In the genomic region with DNA sequence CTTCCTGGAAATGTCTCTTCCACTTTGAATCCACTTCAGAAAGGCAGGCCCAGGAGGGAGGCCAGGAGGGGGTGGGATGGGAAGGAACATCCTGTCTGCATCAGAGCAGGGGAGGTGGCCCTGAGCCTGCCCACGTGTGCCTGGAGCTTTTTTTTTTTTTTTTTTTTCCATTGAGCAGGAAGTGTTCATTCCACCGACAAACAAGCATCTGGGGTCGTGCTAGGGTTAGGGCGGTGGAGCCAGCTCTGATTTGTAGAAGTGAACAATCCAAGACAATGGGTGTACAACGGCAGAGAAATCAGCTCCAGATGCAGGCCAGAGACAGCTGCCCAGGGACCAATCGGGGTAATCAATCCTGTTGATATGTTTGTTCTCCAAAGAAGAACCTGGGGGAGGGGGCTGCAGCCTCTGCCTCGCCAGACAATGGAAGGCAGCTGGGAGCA, we compare ENCODE assay signal across 8 cellular contexts.
A peak's percentile ranks its signal among the peaks of the same experiment; 100 is the strongest.
DNase-seq lines count a peak whose midpoint lies in the region; ATAC-seq and TF ChIP-seq lines count a peak whose summit lies in the region.

No MANE protein-coding gene starts in this region.

- no peaks in the 10 kb centered on the region for H3K9me3 ChIP-seq in endodermal cell (ENCODE audit: control insufficient read depth, low read length)
- peaks cover 0 to 3% of the 10 kb centered on the region in 2 donors for H3K9me3 ChIP-seq in neuronal stem cell (replicated peaks in 1 of 2; ENCODE audit: control insufficient read depth in 2 of 2, insufficient read depth in 1 of 2, low read depth in 1 of 2, low read length in 2 of 2)

- H3K18ac ChIP-seq in neuronal stem cell (ENCODE audit: low read length) = no peak overlapping the region

- WGBS in endodermal cell (ENCODE audit: insufficient coverage in 1 of 2, insufficient read length in 1 of 2), 2 experiments = 39 to 56% methylated on average over 6 to 7 of the region's 7 CpGs
- no CpG with 5 or more reads among the region's 7 CpGs for WGBS in neuronal stem cell (ENCODE audit: extremely low coverage in 2 of 2, insufficient read length in 2 of 2, insufficient replicate concordance in 1 of 2), 2 donors

- H3K9ac ChIP-seq in endodermal cell (ENCODE audit: extremely low read depth, low read length, poor library complexity, severe bottlenecking) = no peak overlapping the region
- H3K9ac ChIP-seq in neuronal stem cell (ENCODE audit: low read depth, low read length, poor library complexity) = no peak overlapping the region

- TF ChIP-seq CTCF in endodermal cell (conservative IDR thresholded peaks at IDR 0.05) (no peak), natural killer cell (IDR thresholded peaks at IDR 0.05) (no peak)

- H2BK5ac ChIP-seq in neuronal stem cell (ENCODE audit: low read length) = no peak overlapping the region

- peaks cover 62% of the 10 kb centered on the region for H3K4me1 Mint-ChIP-seq in endodermal cell
- peaks cover 63 to 80% of the 10 kb centered on the region in 2 donors for H3K4me1 Mint-ChIP-seq in natural killer cell

- H4K91ac ChIP-seq in neuronal stem cell (ENCODE audit: low read depth, low read length, poor library complexity) = no peak overlapping the region

- no peak overlapping the region for H3K4me3 ChIP-seq in endodermal cell (ENCODE audit: low read length)
- H3K4me3 ChIP-seq in neuronal stem cell (ENCODE audit: low read length in 2 of 2) = no peak overlapping the region

- H3K36me3 Mint-ChIP-seq in endodermal cell (ENCODE audit: low read depth) = peaks cover 29% of the 10 kb centered on the region
- H3K36me3 Mint-ChIP-seq in natural killer cell = no peaks in the 10 kb centered on the region

- H3K4me2 ChIP-seq in neuronal stem cell (ENCODE audit: insufficient read depth, low read length, poor library complexity, severe bottlenecking) = no peak overlapping the region

- H4K8ac ChIP-seq in neuronal stem cell (ENCODE audit: low read depth, low read length) = no peak overlapping the region

- no peak overlapping the region for H2BK120ac ChIP-seq in neuronal stem cell (ENCODE audit: low read depth, low read length)

- H2AFZ ChIP-seq in neuronal stem cell (ENCODE audit: low read length) = no peak overlapping the region

- H3K23ac ChIP-seq in neuronal stem cell (ENCODE audit: low read depth, low read length, poor library complexity) = no peak overlapping the region

- no peak for ATAC-seq in natural killer cell

- no peak overlapping the region for H3K4ac ChIP-seq in neuronal stem cell (ENCODE audit: low read length)

- H3K36me3 ChIP-seq in endodermal cell (ENCODE audit: control insufficient read depth, insufficient read depth, low read length) (peaks cover 47% of the 10 kb centered on the region), neuronal stem cell (replicated peaks in 1 of 2; ENCODE audit: control insufficient read depth in 2 of 2, insufficient read depth in 2 of 2, low read length in 2 of 2) (peaks cover 0 to 17% of the 10 kb centered on the region in 2 donors)

- DNase-seq in DMS53 treated with DMSO at 0.1 percent for 48 hours (lab: John Stamatoyannopoulos, UW; ENCODE audit: unreplicated experiment) = peak; percentile 13
- peak; percentile 43 for DNase-seq in NCI-H2081 treated with DMSO at 0.1 percent for 48 hours (lab: John Stamatoyannopoulos, UW)
- peak; percentile 67 for DNase-seq in endodermal cell
- DNase-seq in natural killer cell = no peak
- no peak for DNase-seq in DMS114 treated with DMSO at 0.1 percent for 48 hours (lab: John Stamatoyannopoulos, UW; ENCODE audit: unreplicated experiment)
- DNase-seq in neuronal stem cell (ENCODE audit: low spot score) = no peak
- DNase-seq in germinal center (ENCODE audit: low spot score) = no peak
- no peak for DNase-seq in activated CD4-positive, alpha-beta T cell treated with anti-CD3 and anti-CD28 coated beads, Interleukin-2, amount 50 U/mL, for 48 hours

- H3K27me3 Mint-ChIP-seq in endodermal cell (ENCODE audit: insufficient read depth) = no peaks in the 10 kb centered on the region
- H3K27me3 Mint-ChIP-seq in natural killer cell (ENCODE audit: low read depth in 2 of 2) = no peaks in the 10 kb centered on the region

- H2BK15ac ChIP-seq in neuronal stem cell (ENCODE audit: low read length) = no peak overlapping the region

- H3K9me3 Mint-ChIP-seq in endodermal cell (no peaks in the 10 kb centered on the region), natural killer cell (no peaks in the 10 kb centered on the region)

- H3K27me3 ChIP-seq in endodermal cell (ENCODE audit: control insufficient read depth, insufficient read depth, low read length, poor library complexity, severe bottlenecking) = no peaks in the 10 kb centered on the region
- no peaks in the 10 kb centered on the region for H3K27me3 ChIP-seq in neuronal stem cell (ENCODE audit: control insufficient read depth in 3 of 3, insufficient read depth in 3 of 3, low read depth in 1 of 3, low read length in 3 of 3)

- H3K4me1 ChIP-seq in endodermal cell (ENCODE audit: control insufficient read depth, insufficient read depth, low read length) (peaks cover 47% of the 10 kb centered on the region), neuronal stem cell (ENCODE audit: control insufficient read depth in 2 of 2, insufficient read depth in 1 of 2, low read depth in 1 of 2, low read length in 2 of 2) (peaks cover 34 to 63% of the 10 kb centered on the region in 2 donors)

- H3K4me3 Mint-ChIP-seq in endodermal cell = peak overlapping the region; percentile 11
- no peak overlapping the region for H3K4me3 Mint-ChIP-seq in natural killer cell

- H3K14ac ChIP-seq in neuronal stem cell (ENCODE audit: low read length) = no peak overlapping the region

- peak overlapping the region; percentile 60 for H3K27ac Mint-ChIP-seq in endodermal cell
- peak overlapping the region; percentile 50 to 64 for H3K27ac Mint-ChIP-seq in natural killer cell

- no peak overlapping the region for H2AK5ac ChIP-seq in neuronal stem cell (ENCODE audit: low read depth, low read length)

- intact Hi-C loops in natural killer cell (cut with micrococcal nuclease) = loop anchor here (10.0 kb wide), 1 partner anchor 92 kb away; the partner anchor contains the start of gene SSBP3

- peak overlapping the region; percentile 81 for H3K27ac ChIP-seq in endodermal cell (ENCODE audit: low read depth, low read length)
- no peak overlapping the region for H3K27ac ChIP-seq in neuronal stem cell (replicated peaks; ENCODE audit: low read length)

- H3K79me1 ChIP-seq in neuronal stem cell (ENCODE audit: low read depth, low read length) = peaks cover 4% of the 10 kb centered on the region

- H2BK12ac ChIP-seq in neuronal stem cell (ENCODE audit: low read length) = no peak overlapping the region

Comparison
In these comparisons a context has a peak if more than half of its experiments do, and no peak if none do; other contexts are left out.
1. DNase-seq: peak in DMS53 treated with DMSO at 0.1 percent for 48 hours (single experiment), NCI-H2081 treated with DMSO at 0.1 percent for 48 hours (single experiment) and endodermal cell (single experiment); none in natural killer cell (single experiment), DMS114 treated with DMSO at 0.1 percent for 48 hours (single experiment), neuronal stem cell (single experiment), germinal center (single experiment) and activated CD4-positive, alpha-beta T cell treated with anti-CD3 and anti-CD28 coated beads, Interleukin-2, amount 50 U/mL, for 48 hours (0 of 2).